14 cellular contexts compared by ENCODE assay signal in genomic region chr22:37281646-37282384, GRCh38. TPM values are rescaled to one million over a fixed set of nuclear protein-coding genes. Genes with fewer than 3 reads are reported as not detected.
DNase-seq lines count a peak whose midpoint lies in the region; ATAC-seq and TF ChIP-seq lines count a peak whose summit lies in the region.
"Had no signal": no experiment of that assay in that cellular context is flagged by ENCODE, and none has a peak within 500 bp of the region (broad histone marks: within the 10 kb centered on the region; RNA-seq: fewer than 3 reads in every experiment).

No MANE protein-coding gene starts in this region.

- peaks cover 58% of the 10 kb centered on the region for H3K4me1 Mint-ChIP-seq in activated CD4-positive, alpha-beta T cell treated with anti-CD3 and anti-CD28 coated beads, Interleukin-2, amount 10 ng/mL, durations not matched to agents 24 days and 14 days
- H3K4me1 Mint-ChIP-seq in osteocyte (ENCODE audit: unreplicated experiment) = peaks cover 28% of the 10 kb centered on the region

- TF ChIP-seq CTCF in upper lobe of right lung (IDR thresholded peaks at IDR 0.05) (no peak), ovary (IDR thresholded peaks at IDR 0.05) (no peak), osteocyte (IDR thresholded peaks at IDR 0.05) (no peak)

- H3K4me1 ChIP-seq in upper lobe of right lung (peaks cover 7% of the 10 kb centered on the region), ovary (ENCODE audit: insufficient read depth) (no peaks in the 10 kb centered on the region)
- H3K4me1 ChIP-seq: HAP-1 had no signal

- no peaks in the 10 kb centered on the region for H3K27me3 ChIP-seq in layer of hippocampus (ENCODE audit: control insufficient read depth, insufficient read depth, low read length)
- peaks cover 14% of the 10 kb centered on the region for H3K27me3 ChIP-seq in upper lobe of right lung
- H3K27me3 ChIP-seq in ovary = no peaks in the 10 kb centered on the region

- no peak for TF ChIP-seq POLR2A in ovary (IDR thresholded peaks at IDR 0.05)

- H3K9me3 ChIP-seq in upper lobe of right lung (no peaks in the 10 kb centered on the region), ovary (no peaks in the 10 kb centered on the region)
- H3K9me3 ChIP-seq: HAP-1 had no signal

- H3K4me3 ChIP-seq in upper lobe of right lung = peak overlapping the region; percentile 59
- H3K4me3 ChIP-seq in ovary = no peak overlapping the region
- H3K4me3 ChIP-seq: HAP-1, SK-N-MC had no signal

- no peak for TF ChIP-seq EP300 in ovary (IDR thresholded peaks at IDR 0.05)

- H3K27me3 Mint-ChIP-seq in activated CD4-positive, alpha-beta T cell treated with anti-CD3 and anti-CD28 coated beads, Interleukin-2, amount 10 ng/mL, durations not matched to agents 24 days and 14 days = no peaks in the 10 kb centered on the region
- peaks cover 14% of the 10 kb centered on the region for H3K27me3 Mint-ChIP-seq in osteocyte (ENCODE audit: unreplicated experiment)

- no peaks in the 10 kb centered on the region for H3K9me3 Mint-ChIP-seq in activated CD4-positive, alpha-beta T cell treated with anti-CD3 and anti-CD28 coated beads, Interleukin-2, amount 10 ng/mL, durations not matched to agents 24 days and 14 days
- H3K9me3 Mint-ChIP-seq in osteocyte (ENCODE audit: unreplicated experiment) = no peaks in the 10 kb centered on the region
- H3K9me3 Mint-ChIP-seq: endodermal cell had no signal

- intact Hi-C loops in activated CD4-positive, alpha-beta T cell treated with anti-CD3 and anti-CD28 coated beads, Interleukin-2, amount 10 ng/mL, durations not matched to agents 24 days and 14 days (cut with micrococcal nuclease) = loop anchor here (1.0 to 2.0 kb wide), 3 partner anchors 9 to 51 kb away; no protein-coding TSS in a partner anchor
- intact Hi-C loops in upper lobe of right lung (cut with DNase I) = no loop called here
- intact Hi-C loops in ovary (cut with DNase I) = no loop called here

- peak overlapping the region; percentile 92 for H3K4me3 Mint-ChIP-seq in activated CD4-positive, alpha-beta T cell treated with anti-CD3 and anti-CD28 coated beads, Interleukin-2, amount 10 ng/mL, durations not matched to agents 24 days and 14 days
- no peak overlapping the region for H3K4me3 Mint-ChIP-seq in osteocyte (ENCODE audit: unreplicated experiment)
- H3K4me3 Mint-ChIP-seq: endodermal cell had no signal

- peak; percentile 11 for DNase-seq in stimulated activated naive CD4-positive, alpha-beta T cell treated with Interleukin-2 at 50 U/mL for 16 hours (lab: John Stamatoyannopoulos, UW)
- no peak for DNase-seq in stimulated activated naive CD4-positive, alpha-beta T cell (lab: John Stamatoyannopoulos, UW)
- DNase-seq in activated CD4-positive, alpha-beta T cell treated with anti-CD3 and anti-CD28 coated beads, Interleukin-2, amount 10 ng/mL, durations not matched to agents 24 days and 14 days = no peak
- DNase-seq in upper lobe of right lung (no peak), ovary (no peak), osteocyte (ENCODE audit: extremely low spot score, unreplicated experiment) (no peak), dedifferentiated amniotic fluid mesenchymal stem cell (ENCODE audit: extremely low spot score) (no peak)
- DNase-seq: endodermal cell, NCI-H2171, occipital lobe had no signal

- 79 to 85% (median 80%) methylated on average over 12 of the region's 12 CpGs for WGBS in ovary, 3 donors

- H3K36me3 Mint-ChIP-seq in activated CD4-positive, alpha-beta T cell treated with anti-CD3 and anti-CD28 coated beads, Interleukin-2, amount 10 ng/mL, durations not matched to agents 24 days and 14 days (ENCODE audit: low read depth) = peaks cover 22% of the 10 kb centered on the region
- H3K36me3 Mint-ChIP-seq in osteocyte (ENCODE audit: unreplicated experiment) = no peaks in the 10 kb centered on the region

- H3K36me3 ChIP-seq in upper lobe of right lung (no peaks in the 10 kb centered on the region), ovary (no peaks in the 10 kb centered on the region)
- H3K36me3 ChIP-seq: HAP-1 had no signal

- peak overlapping the region; percentile 47 for H3K27ac ChIP-seq in layer of hippocampus (ENCODE audit: low read depth, low read length)
- peak overlapping the region; percentile 79 for H3K27ac ChIP-seq in upper lobe of right lung
- no peak overlapping the region for H3K27ac ChIP-seq in ovary
- H3K27ac ChIP-seq: C4-2B, SK-N-MC had no signal

- no peak for ATAC-seq in upper lobe of right lung

- H3K27ac Mint-ChIP-seq in activated CD4-positive, alpha-beta T cell treated with anti-CD3 and anti-CD28 coated beads, Interleukin-2, amount 10 ng/mL, durations not matched to agents 24 days and 14 days = peak overlapping the region; percentile 99
- H3K27ac Mint-ChIP-seq in osteocyte (ENCODE audit: unreplicated experiment) = no peak overlapping the region
- H3K27ac Mint-ChIP-seq: endodermal cell had no signal

RNA-seq across cellular contexts. Expression of gene CYTH4, which starts 0.5 kb away (rescaled TPM):
- total RNA-seq in activated CD4-positive, alpha-beta T cell treated with anti-CD3 and anti-CD28 coated beads, Interleukin-2, amount 10 ng/mL, durations not matched to agents 24 days and 14 days = 43.5 and 44.9 TPM in 2 replicates
- total RNA-seq in upper lobe of right lung = 37.9 TPM
- total RNA-seq in ovary = 10 to 100 TPM in 2 of 7 donors, 1 to 10 TPM in 5; 2.4 to 14.5 (median 6.2) TPM
- 1 to 10 TPM; 2.6 to 9.1 TPM for polyA plus RNA-seq in ovary
- total RNA-seq in osteocyte = not detected in 2 replicates
- total RNA-seq: endodermal cell had no signal

RNA-seq across cellular contexts. Expression of gene RAC2, which starts 37.7 kb away (rescaled TPM):
- total RNA-seq in activated CD4-positive, alpha-beta T cell treated with anti-CD3 and anti-CD28 coated beads, Interleukin-2, amount 10 ng/mL, durations not matched to agents 24 days and 14 days = 519 and 540 TPM in 2 replicates
- total RNA-seq in upper lobe of right lung (107 TPM), ovary (10 to 100 TPM in 2 of 7 donors, 1 to 10 TPM in 5; 2.3 to 18.4 (median 6.0) TPM), osteocyte (not detected in 2 replicates)
- polyA plus RNA-seq in ovary = 10 to 100 TPM in 1 of 2 donors, 1 to 10 TPM in 1; 3.9 to 11.0 TPM
- total RNA-seq: occipital lobe had no signal

Comparison
In these comparisons a context has a peak if more than half of its experiments do, and no peak if none do; other contexts are left out.
1. H3K27ac ChIP-seq: peak in layer of hippocampus (single experiment) and upper lobe of right lung (single experiment); none in ovary (0 of 2).